Comparison of ENCODE assay signal across 1 cellular context in genomic region chr4:148152868-148153630, GRCh38.
TF ChIP-seq lines count a peak whose summit lies in the region.

No MANE protein-coding gene starts in this region.

TF ChIP-seq in HCT116, 20 proteins besides CTCF, POLR2A, EP300 and RAD21 (continued from another document):
- TF ChIP-seq CBX3 (IDR thresholded peaks at IDR 0.05; ENCODE audit: low read depth) (no peak), ATF3 (IDR thresholded peaks at IDR 0.05) (no peak), EGR1 (IDR thresholded peaks at IDR 0.05; ENCODE audit: low read depth) (no peak), ZNF274 (IDR thresholded peaks at IDR 0.05; ENCODE audit: low read depth, low read length) (no peak), SRF (IDR thresholded peaks at IDR 0.05; ENCODE audit: low read depth) (no peak), TCF7L2 (IDR thresholded peaks at IDR 0.05; ENCODE audit: borderline replicate concordance, extremely low read depth, insufficient read depth, insufficient read length) (no peak)
- TF ChIP-seq, protein P1, sequence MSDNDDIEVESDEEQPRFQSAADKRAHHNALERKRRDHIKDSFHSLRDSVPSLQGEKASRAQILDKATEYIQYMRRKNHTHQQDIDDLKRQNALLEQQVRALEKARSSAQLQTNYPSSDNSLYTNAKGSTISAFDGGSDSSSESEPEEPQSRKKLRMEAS (IDR thresholded peaks at IDR 0.05) = no peak
TF ChIP-seq in HCT116: peak in this region for 0.
